Comparison of ENCODE assay signal across 21 cellular contexts in genomic region chrX:93649381-93649780, GRCh38. TPM values are rescaled to one million over a fixed set of nuclear protein-coding genes. Genes with fewer than 3 reads are reported as not detected.
A peak's percentile ranks its signal among the peaks of the same experiment; 100 is the strongest.
DNase-seq lines count a peak whose midpoint lies in the region; ATAC-seq and TF ChIP-seq lines count a peak whose summit lies in the region.
"Had no signal": no experiment of that assay in that cellular context is flagged by ENCODE, and none has a peak within 500 bp of the region (broad histone marks: within the 10 kb centered on the region; RNA-seq: fewer than 3 reads in every experiment).

No MANE protein-coding gene starts in this region.

- peak; percentile 31 for DNase-seq in H9
- peak; percentile 40 for DNase-seq in mesendoderm
- no peak for DNase-seq in Kasumi-1 (lab: John Stamatoyannopoulos, UW)
- no peak for DNase-seq in stimulated activated CD4-positive, alpha-beta T cell treated with anti-CD3 and anti-CD28 coated beads, Interleukin-4, amount 100 ng/mL, for 24 hours
- DNase-seq: 8988T; ACHN; BE2C; C1 segment of cervical spinal cord; CD4-positive, alpha-beta memory T cell; CD4-positive, CD25-positive, alpha-beta regulatory T cell; CD8-positive, alpha-beta memory T cell; COR-L47; DMS79 treated with DMSO at 0.1 percent for 48 hours; GDM1 had no signal

- no peak overlapping the region for H3K4me3 ChIP-seq in mesendoderm (ENCODE audit: low read length)
- H3K4me3 ChIP-seq: BLaER1, GM12878 had no signal

- ATAC-seq in GM19035 (IDR thresholded peaks at IDR 0.05; ENCODE audit: unreplicated experiment), result no peak
- ATAC-seq: GM12878 had no signal

- H3K79me2 ChIP-seq in H9 (ENCODE audit: insufficient read depth, low read length), result no peaks in the 10 kb centered on the region
- H3K79me2 ChIP-seq in mesendoderm (ENCODE audit: control insufficient read depth, insufficient read depth, low read length), result no peaks in the 10 kb centered on the region

- H3K27ac Mint-ChIP-seq in H9, result 0 out of 7 replicates have a peak overlapping the region, but pooled peaks of 1 of the 3 experiments have one; percentile 42
- H3K27ac Mint-ChIP-seq: CD14-positive monocyte; CD4-positive, alpha-beta memory T cell; CD4-positive, CD25-positive, alpha-beta regulatory T cell; CD8-positive, alpha-beta memory T cell had no signal

- H3K36me3 Mint-ChIP-seq in H9 (ENCODE audit: insufficient read depth in 1 of 3, low read depth in 3 of 3), result peaks cover 29 to 70% (median 35%) of the 10 kb centered on the region in 3 experiments
- H3K36me3 Mint-ChIP-seq: CD14-positive monocyte; CD4-positive, alpha-beta memory T cell; CD4-positive, CD25-positive, alpha-beta regulatory T cell; CD8-positive, alpha-beta memory T cell had no signal

- no peak overlapping the region for H2BK15ac ChIP-seq in H9 (ENCODE audit: low read depth, low read length)
- no peak overlapping the region for H2BK15ac ChIP-seq in mesendoderm (replicated peaks; ENCODE audit: low read depth)

- H2AK5ac ChIP-seq in H9 (ENCODE audit: insufficient read length, low read length) (no peak overlapping the region), mesendoderm (ENCODE audit: low read length) (no peak overlapping the region)

- H3K27me3 ChIP-seq in H9 (ENCODE audit: insufficient read depth, low read length) (no peaks in the 10 kb centered on the region), mesendoderm (ENCODE audit: insufficient read depth, low read length, poor library complexity) (no peaks in the 10 kb centered on the region)
- H3K27me3 ChIP-seq: BE2C had no signal

- H4K91ac ChIP-seq in H9 (ENCODE audit: insufficient read length, low read depth, low read length), result no peak overlapping the region

- no peak overlapping the region for H3K4me3 Mint-ChIP-seq in H9
- H3K4me3 Mint-ChIP-seq: CD14-positive monocyte; CD4-positive, alpha-beta memory T cell; CD4-positive, CD25-positive, alpha-beta regulatory T cell; CD8-positive, alpha-beta memory T cell had no signal

- H2BK12ac ChIP-seq in H9 (ENCODE audit: insufficient read length, low read depth, low read length), result no peak overlapping the region

- H3K56ac ChIP-seq in H9 (ENCODE audit: insufficient read length, low read depth, low read length), result no peak overlapping the region
- H3K56ac ChIP-seq in mesendoderm (ENCODE audit: low read length), result no peak overlapping the region

- H3K9ac ChIP-seq in H9 (ENCODE audit: extremely low read depth, insufficient read length, low read length), result no peak overlapping the region
- H3K9ac ChIP-seq in mesendoderm (ENCODE audit: low read length), result no peak overlapping the region
- H3K9ac ChIP-seq: BLaER1 had no signal

- H4K5ac ChIP-seq in H9 (ENCODE audit: insufficient read length, low read depth, low read length) (no peak overlapping the region), mesendoderm (ENCODE audit: low read length) (no peak overlapping the region)

- no peaks in the 10 kb centered on the region for H3K9me3 ChIP-seq in H9 (ENCODE audit: control insufficient read depth, low read depth, low read length)
- H3K9me3 ChIP-seq: BE2C had no signal

- H3K18ac ChIP-seq in H9 (ENCODE audit: insufficient read length, low read depth, low read length) (no peak overlapping the region), mesendoderm (ENCODE audit: low read length) (no peak overlapping the region)

- no peak overlapping the region for H3T11ph ChIP-seq in H9 (ENCODE audit: low read length)

- no CpG with 5 or more reads among the region's 1 CpG for WGBS in H9 (ENCODE audit: extremely low coverage, insufficient read length, low lambda C conversion rate)
- WGBS in mesendoderm (ENCODE audit: extremely low coverage, insufficient coverage, low lambda C conversion rate), result no CpG with 5 or more reads among the region's 1 CpG

- H4K20me1 ChIP-seq in H9 (ENCODE audit: control insufficient read depth, insufficient read depth, insufficient read length), result no peaks in the 10 kb centered on the region
- H4K20me1 ChIP-seq: BLaER1 had no signal

- TF ChIP-seq CTCF in H9 (conservative IDR thresholded peaks at IDR 0.05), result no peak

- H3K23me2 ChIP-seq in H9 (ENCODE audit: insufficient read length, low read depth, low read length, poor library complexity, severe bottlenecking), result no peaks in the 10 kb centered on the region

- H2BK5ac ChIP-seq in H9 (ENCODE audit: insufficient read length, low read length), result no peak overlapping the region
- H2BK5ac ChIP-seq in mesendoderm (ENCODE audit: low read length), result no peak overlapping the region

- H3K4me2 ChIP-seq in H9 (ENCODE audit: insufficient read depth, insufficient read length, low read length) (no peak overlapping the region), mesendoderm (ENCODE audit: low read length) (no peak overlapping the region)
- H3K4me2 ChIP-seq: BLaER1 had no signal

- H3K27me3 Mint-ChIP-seq in H9 (ENCODE audit: low read depth), result no peaks in the 10 kb centered on the region
- H3K27me3 Mint-ChIP-seq: CD4-positive, CD25-positive, alpha-beta regulatory T cell had no signal

- H3K36me3 ChIP-seq in mesendoderm (ENCODE audit: control insufficient read depth, insufficient read depth, low read length), result no peaks in the 10 kb centered on the region
- H3K36me3 ChIP-seq: BE2C, BLaER1 had no signal

- H3K23ac ChIP-seq in H9 (ENCODE audit: insufficient read length, low read depth, low read length) (no peak overlapping the region), mesendoderm (ENCODE audit: low read length) (no peak overlapping the region)

- H3K4ac ChIP-seq in H9 (ENCODE audit: low read depth, low read length) (no peak overlapping the region), mesendoderm (ENCODE audit: low read depth, low read length) (no peak overlapping the region)

- H3K14ac ChIP-seq in H9 (ENCODE audit: insufficient read depth, low read length), result no peak overlapping the region

- no peak overlapping the region for H4K8ac ChIP-seq in H9 (replicated peaks; ENCODE audit: insufficient read length, low read depth, low read length)
- H4K8ac ChIP-seq in mesendoderm (ENCODE audit: low read depth, low read length), result no peak overlapping the region

- no peak overlapping the region for H2BK120ac ChIP-seq in H9 (ENCODE audit: low read depth, low read length, poor library complexity, severe bottlenecking)
- H2BK120ac ChIP-seq in mesendoderm (ENCODE audit: low read depth, low read length), result no peak overlapping the region

- no peak overlapping the region for H2BK20ac ChIP-seq in H9 (ENCODE audit: low read depth, low read length, poor library complexity, severe bottlenecking)

- H2AFZ ChIP-seq in H9 (ENCODE audit: low read length), result no peak overlapping the region

- H3K27ac ChIP-seq in H9 (ENCODE audit: insufficient read length, low read depth, low read length) (no peak overlapping the region), mesendoderm (ENCODE audit: low read depth, low read length) (no peak overlapping the region)
- H3K27ac ChIP-seq: BLaER1 had no signal

- H3K4me1 ChIP-seq in H9 (ENCODE audit: insufficient read depth, low read length), result no peaks in the 10 kb centered on the region
- no peaks in the 10 kb centered on the region for H3K4me1 ChIP-seq in mesendoderm (ENCODE audit: control insufficient read depth, low read depth, low read length)
- H3K4me1 ChIP-seq: BE2C, BLaER1 had no signal

- peaks cover 48% of the 10 kb centered on the region in 2 experiments for H3K9me3 Mint-ChIP-seq in H9

- H3K4me1 Mint-ChIP-seq in H9, result peaks cover 6 to 10% of the 10 kb centered on the region in 2 experiments; a peak in 3 of 4 replicates
- H3K4me1 Mint-ChIP-seq: CD14-positive monocyte; CD4-positive, alpha-beta memory T cell; CD4-positive, CD25-positive, alpha-beta regulatory T cell; CD8-positive, alpha-beta memory T cell had no signal

- H3K79me1 ChIP-seq in H9 (ENCODE audit: insufficient read depth, low read depth, low read length, poor library complexity, severe bottlenecking) (no peaks in the 10 kb centered on the region), mesendoderm (ENCODE audit: low read length) (no peaks in the 10 kb centered on the region)

RNA-seq across cellular contexts. Expression of gene NAP1L3, which starts 24.0 kb away (rescaled TPM):
- 89.6 and 91.7 TPM in 2 replicates for total RNA-seq in H9 (2021)
- 21.7 TPM for polyA plus RNA-seq in mesendoderm (2013, experiment 1 of 2)
- polyA plus RNA-seq in mesendoderm (2013, experiment 2 of 2), result 23.6 TPM
- total RNA-seq: G401, GM12878 had no signal
- polyA plus RNA-seq: CD14-positive monocyte had no signal

RNA-seq across cellular contexts. Expression of gene FAM133A, which starts 24.6 kb away (rescaled TPM):
- 0.83 and 0.90 TPM in 2 replicates for total RNA-seq in H9 (2021)
- polyA plus RNA-seq in mesendoderm (2013, experiment 1 of 2), result 0.70 TPM
- polyA plus RNA-seq in mesendoderm (2013, experiment 2 of 2), result 0.80 TPM
- total RNA-seq: A673; CD4-positive, alpha-beta memory T cell; CD4-positive, CD25-positive, alpha-beta regulatory T cell; CD8-positive, alpha-beta memory T cell; G401; GM12878 had no signal
- polyA plus RNA-seq: AG04450; CD14-positive monocyte; CD4-positive, CD25-positive, alpha-beta regulatory T cell; CD8-positive, alpha-beta memory T cell had no signal

Comparison
In these comparisons a context has a peak if more than half of its experiments do, and no peak if none do; other contexts are left out.
1. DNase-seq: peak in H9 (single experiment) and mesendoderm (single experiment); none in Kasumi-1 (0 of 2) and stimulated activated CD4-positive, alpha-beta T cell treated with anti-CD3 and anti-CD28 coated beads, Interleukin-4, amount 100 ng/mL, for 24 hours (single experiment).